In genomic region chr7:151695856-151696555, GRCh38 we compare ENCODE assay signal across 10 cellular contexts.
DNase-seq lines count a peak whose midpoint lies in the region; ATAC-seq and TF ChIP-seq lines count a peak whose summit lies in the region.
"Had no signal": no experiment of that assay in that cellular context is flagged by ENCODE, and none has a peak within 500 bp of the region (broad histone marks: within the 10 kb centered on the region; RNA-seq: fewer than 3 reads in every experiment).

No MANE protein-coding gene starts in this region.

- intact Hi-C loops in head of caudate nucleus (cut with DNase I) (loop anchor here (10.0 kb wide), 1 partner anchor 61 kb away; no protein-coding TSS in a partner anchor), prostate gland (cut with DNase I) (loop anchor here (5.0 kb wide), 2 partner anchors 61 to 129 kb away; no protein-coding TSS in a partner anchor)

- no peaks in the 10 kb centered on the region for H3K9me3 ChIP-seq in NT2/D1 (ENCODE audit: insufficient read depth, low read length)
- no peaks in the 10 kb centered on the region for H3K9me3 ChIP-seq in prostate gland

- H3K36me3 ChIP-seq in NT2/D1 (ENCODE audit: insufficient read depth, insufficient read length, low read length) (no peaks in the 10 kb centered on the region), prostate gland (no peaks in the 10 kb centered on the region)

- DNase-seq in ELF-1 (ENCODE audit: low read depth, low spot score), result peak; percentile 33
- no peak for DNase-seq in NT2/D1 (ENCODE audit: low read depth, low spot score)
- peak in 37 of 42 donors; percentile 45 to 84 (median 65) for DNase-seq in head of caudate nucleus
- peak; percentile 44 for DNase-seq in prostate gland (ENCODE audit: low spot score)
- DNase-seq in activated CD8-positive, alpha-beta memory T cell treated with anti-CD3 and anti-CD28 coated beads for 24 hours, result no peak
- DNase-seq in HuH-7.5 (ENCODE audit: low spot score), result no peak
- no peak for DNase-seq in OCI-M1 (lab: John Stamatoyannopoulos, UW)
- DNase-seq: activated T-cell treated with anti-CD3 and anti-CD28 coated beads, Interleukin-2, amount 50 U/mL, for 4 hours; cerebellar nuclear complex had no signal

- H3K9ac ChIP-seq in NT2/D1 (ENCODE audit: insufficient read length, low read depth), result peak overlapping the region; percentile 8

- WGBS in prostate gland, result 48% methylated on average over 26 of the region's 26 CpGs

- peaks cover 32% of the 10 kb centered on the region for H3K4me1 ChIP-seq in NT2/D1 (ENCODE audit: insufficient read depth, insufficient read length)
- H3K4me1 ChIP-seq in prostate gland (replicated peaks), result peaks cover 12% of the 10 kb centered on the region

- ATAC-seq in GM19328 (IDR thresholded peaks at IDR 0.05; ENCODE audit: unreplicated experiment), result no peak
- ATAC-seq: activated T-cell treated with anti-CD3 and anti-CD28 coated beads, Interleukin-2, amount 50 U/mL, for 4 hours had no signal

- no peaks in the 10 kb centered on the region for H3K27me3 ChIP-seq in NT2/D1 (ENCODE audit: insufficient read depth, insufficient read length)
- no peaks in the 10 kb centered on the region for H3K27me3 ChIP-seq in prostate gland (replicated peaks; ENCODE audit: insufficient read depth)

- TF ChIP-seq POLR2A in prostate gland (IDR thresholded peaks at IDR 0.05), result no peak

- no peak for TF ChIP-seq CTCF in prostate gland (IDR thresholded peaks at IDR 0.05)

- H3K27ac ChIP-seq in prostate gland, result peak overlapping the region; percentile 75 to 77

- H3K4me3 ChIP-seq in NT2/D1 (ENCODE audit: insufficient read length, low read depth) (no peak overlapping the region), prostate gland (no peak overlapping the region)

Comparison
In these comparisons a context has a peak if more than half of its experiments do, and no peak if none do; other contexts are left out.
1. DNase-seq: peak in ELF-1 (single experiment), head of caudate nucleus (37 of 42) and prostate gland (single experiment); none in NT2/D1 (single experiment), activated CD8-positive, alpha-beta memory T cell treated with anti-CD3 and anti-CD28 coated beads for 24 hours (single experiment), HuH-7.5 (single experiment) and OCI-M1 (single experiment).